Comparison of ENCODE assay signal across 8 cellular contexts in the genomic region with DNA sequence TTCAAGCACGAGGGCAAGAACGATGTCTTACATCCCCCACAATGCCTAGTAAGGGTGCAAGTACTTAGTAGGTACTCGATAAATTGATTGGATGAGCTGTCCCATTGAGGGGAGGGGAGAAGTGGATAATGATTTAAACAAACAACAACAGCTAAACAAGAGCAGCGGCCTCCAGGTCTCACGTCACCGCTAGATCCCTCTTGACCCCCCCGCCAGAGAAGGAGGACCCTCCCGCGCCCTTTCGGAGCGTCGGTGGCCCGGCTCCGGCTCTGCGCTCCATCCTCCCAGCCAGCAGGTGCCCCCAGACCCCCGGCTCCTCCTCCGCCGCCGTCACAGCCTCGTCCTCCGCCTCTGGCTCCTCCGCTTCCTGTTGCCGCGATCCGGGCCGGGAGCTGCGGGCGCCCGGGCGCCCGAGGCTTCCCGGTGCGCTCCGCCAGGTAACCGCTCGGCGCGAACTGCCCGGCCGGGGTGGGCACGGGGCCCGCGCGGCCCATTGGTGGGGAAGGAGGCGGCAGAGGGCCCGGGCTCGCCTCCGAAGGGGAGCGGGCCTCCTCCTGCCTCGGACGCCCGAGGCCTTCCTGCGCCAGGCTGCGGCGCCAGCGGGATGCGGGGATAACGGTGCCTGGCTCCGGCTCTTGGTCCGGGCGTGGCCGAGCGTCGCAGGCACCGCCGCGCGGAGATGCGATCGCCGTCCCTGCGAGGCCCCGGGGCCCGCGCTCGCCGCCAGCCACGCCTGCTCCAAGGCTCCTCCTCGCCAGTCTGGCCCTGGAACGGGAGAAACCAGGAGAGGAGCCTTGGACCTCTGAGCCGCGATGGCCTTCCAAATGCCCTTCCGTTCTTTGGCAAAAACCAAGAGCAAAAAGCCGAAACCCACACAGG. TPM values are rescaled to one million over a fixed set of nuclear protein-coding genes. Genes with fewer than 3 reads are reported as not detected.
DNase-seq lines count a peak whose midpoint lies in the region; ATAC-seq and TF ChIP-seq lines count a peak whose summit lies in the region.

TLCD5 (plus strand) TSS at position 368 of the 879 bp plus-strand sequence. CDS start 2,143 bp downstream, outside the sequence.

- H3K27ac ChIP-seq in angular gyrus (ENCODE audit: low read depth, low read length) (peak within 1 kb of the TSS; percentile 86), right atrium auricular region (peak within 1 kb of the TSS; percentile 96 to 98)

- no peaks in the 10 kb centered on the region for H3K27me3 ChIP-seq in GM06990 (replicated peaks; ENCODE audit: control insufficient read depth, insufficient read depth, low read length)
- no peaks in the 10 kb centered on the region for H3K27me3 ChIP-seq in right atrium auricular region

- peak; percentile 62 for ATAC-seq in HG03175 (IDR thresholded peaks at IDR 0.05; ENCODE audit: unreplicated experiment)

- no peaks in the 10 kb centered on the region for H3K9me3 ChIP-seq in right atrium auricular region

- peak within 1 kb of the TSS; percentile 65 for H3K4me3 ChIP-seq in GM06990 (replicated peaks; ENCODE audit: low read depth, low read length)
- peak within 1 kb of the TSS; percentile 78 to 79 for H3K4me3 ChIP-seq in right atrium auricular region

- peaks cover 0 to 31% of the 10 kb centered on the region in 2 donors for H3K4me1 ChIP-seq in right atrium auricular region

- intact Hi-C loops in posterior vena cava (cut with DNase I) = no loop called here

- peak; percentile 81 for DNase-seq in GM06990 (ENCODE audit: extremely low read depth, insufficient read length)
- DNase-seq in RKO (ENCODE audit: low spot score) = peak; percentile 78
- DNase-seq in right atrium auricular region (ENCODE audit: low spot score) = no peak
- DNase-seq in posterior vena cava (ENCODE audit: low spot score) = peak; percentile 89
- DNase-seq in HT-29 (ENCODE audit: low spot score) = no peak
- no peak for DNase-seq in NCI-H128 (lab: John Stamatoyannopoulos, UW; ENCODE audit: unreplicated experiment)

- TF ChIP-seq CTCF in GM06990 (IDR thresholded peaks at IDR 0.05; ENCODE audit: insufficient read depth, low read length, poor library complexity, severe bottlenecking) (peak; percentile 13), right atrium auricular region (IDR thresholded peaks at IDR 0.05) (peak in 1 of 2 donors; percentile 18)

- H3K36me3 ChIP-seq in GM06990 (ENCODE audit: control insufficient read depth, insufficient read depth, low read length) (no peaks in the 10 kb centered on the region), right atrium auricular region (peaks cover 7% of the 10 kb centered on the region)

RNA-seq across cellular contexts. Expression of gene TLCD5, which starts in this region (rescaled TPM):
- total RNA-seq in right atrium auricular region (10 to 100 TPM; 11.3 to 18.7 TPM), posterior vena cava (1 to 10 TPM; 4.9 to 6.0 TPM)
- total RNA-seq in HT-29 (2014; rRNA removed; shearing (Covaris generic)) = 0.38 and 0.44 TPM in 2 replicates

Comparison
In these comparisons a context has a peak if more than half of its experiments do, and no peak if none do; other contexts are left out.
1. DNase-seq: peak in GM06990 (single experiment), RKO (single experiment) and posterior vena cava (single experiment); none in right atrium auricular region (single experiment), HT-29 (single experiment) and NCI-H128 (single experiment).